ENCODE assay signal across 13 cellular contexts in genomic region chr11:76654310-76654851, GRCh38. TPM values are rescaled to one million over a fixed set of nuclear protein-coding genes. Genes with fewer than 3 reads are reported as not detected.
DNase-seq lines count a peak whose midpoint lies in the region; ATAC-seq and TF ChIP-seq lines count a peak whose summit lies in the region.
"Had no signal": no experiment of that assay in that cellular context is flagged by ENCODE, and none has a peak within 500 bp of the region (broad histone marks: within the 10 kb centered on the region; RNA-seq: fewer than 3 reads in every experiment).

No MANE protein-coding gene starts in this region.

- CTCF ChIA-PET in activated CD8-positive, alpha-beta T cell treated with anti-CD3 and anti-CD28 coated beads for 36 hours (lab: Charles Lee) = interaction anchor here (0.8 to 1.1 kb wide), 2 partner anchors 10 to 26 kb away, joined by 3 read pairs; no protein-coding TSS in a partner anchor
- CTCF ChIA-PET in activated CD8-positive, alpha-beta T cell treated with anti-CD3 and anti-CD28 coated beads, Interleukin-2, amount 10 ng/mL, durations not matched to agents 7 days and 5 days (lab: Charles Lee) = no interaction called here

- no peaks in the 10 kb centered on the region for H3K4me1 Mint-ChIP-seq in activated CD8-positive, alpha-beta T cell treated with anti-CD3 and anti-CD28 coated beads for 36 hours (ENCODE audit: low read depth)
- H3K4me1 Mint-ChIP-seq in activated CD8-positive, alpha-beta T cell treated with anti-CD3 and anti-CD28 coated beads, Interleukin-2, amount 10 ng/mL, durations not matched to agents 7 days and 5 days (ENCODE audit: low read depth) = peaks cover 9% of the 10 kb centered on the region
- H3K4me1 Mint-ChIP-seq in stimulated activated memory B cell treated with anti-CD40 and anti-IgM and Interleukin-4, amounts not matched to agents 10 μg/mL and 1 μg/mL and 100 μg/mL, for 72 hours = peaks cover 18% of the 10 kb centered on the region

- ATAC-seq in activated CD8-positive, alpha-beta T cell treated with anti-CD3 and anti-CD28 coated beads for 36 hours = no peak
- ATAC-seq in activated CD8-positive, alpha-beta T cell treated with anti-CD3 and anti-CD28 coated beads, Interleukin-2, amount 10 ng/mL, durations not matched to agents 7 days and 5 days = no peak
- no peak for ATAC-seq in stimulated activated memory B cell treated with anti-CD40 and anti-IgM and Interleukin-4, amounts not matched to agents 10 μg/mL and 1 μg/mL and 100 μg/mL, for 72 hours
- ATAC-seq: A549 had no signal

- H3K27me3 Mint-ChIP-seq in activated CD8-positive, alpha-beta T cell treated with anti-CD3 and anti-CD28 coated beads for 36 hours = peaks cover 8% of the 10 kb centered on the region
- H3K27me3 Mint-ChIP-seq in activated CD8-positive, alpha-beta T cell treated with anti-CD3 and anti-CD28 coated beads, Interleukin-2, amount 10 ng/mL, durations not matched to agents 7 days and 5 days (ENCODE audit: low read depth) = peaks cover 13% of the 10 kb centered on the region
- peaks cover 22% of the 10 kb centered on the region for H3K27me3 Mint-ChIP-seq in stimulated activated memory B cell treated with anti-CD40 and anti-IgM and Interleukin-4, amounts not matched to agents 10 μg/mL and 1 μg/mL and 100 μg/mL, for 72 hours

- H3K4me1 ChIP-seq in muscle layer of duodenum (ENCODE audit: control insufficient read depth in 1 of 2, insufficient read depth in 2 of 2, low read length in 2 of 2) (peaks cover 0 to 39% of the 10 kb centered on the region in 2 donors), urinary bladder (ENCODE audit: insufficient read depth) (no peaks in the 10 kb centered on the region)
- H3K4me1 ChIP-seq: A549 had no signal

- H3K4me3 Mint-ChIP-seq in activated CD8-positive, alpha-beta T cell treated with anti-CD3 and anti-CD28 coated beads for 36 hours = no peak overlapping the region
- H3K4me3 Mint-ChIP-seq in activated CD8-positive, alpha-beta T cell treated with anti-CD3 and anti-CD28 coated beads, Interleukin-2, amount 10 ng/mL, durations not matched to agents 7 days and 5 days = no peak overlapping the region
- H3K4me3 Mint-ChIP-seq in stimulated activated memory B cell treated with anti-CD40 and anti-IgM and Interleukin-4, amounts not matched to agents 10 μg/mL and 1 μg/mL and 100 μg/mL, for 72 hours = no peak overlapping the region

- 17% methylated on average over 11 of the region's 11 CpGs for WGBS in urinary bladder

- POLR2A ChIA-PET in activated CD8-positive, alpha-beta T cell treated with anti-CD3 and anti-CD28 coated beads for 36 hours (lab: Charles Lee) = no interaction called here
- POLR2A ChIA-PET in activated CD8-positive, alpha-beta T cell treated with anti-CD3 and anti-CD28 coated beads, Interleukin-2, amount 10 ng/mL, durations not matched to agents 7 days and 5 days (lab: Charles Lee) = interaction anchor here (0.8 kb wide), 1 partner anchor 18 kb away, joined by 3 read pairs; no protein-coding TSS in a partner anchor

- H3K27ac ChIP-seq in muscle layer of duodenum (ENCODE audit: low read length) (peak overlapping the region; percentile 60), urinary bladder (ENCODE audit: low read depth) (peak overlapping the region; percentile 33)
- H3K27ac ChIP-seq: A549 had no signal

- no peak for TF ChIP-seq CTCF in activated CD8-positive, alpha-beta T cell treated with anti-CD3 and anti-CD28 coated beads for 36 hours (IDR thresholded peaks at IDR 0.05)

- H3K36me3 ChIP-seq in muscle layer of duodenum (ENCODE audit: control insufficient read depth in 1 of 2, insufficient read depth in 2 of 2, low read length in 2 of 2) = peaks cover 0 to 5% of the 10 kb centered on the region in 2 donors
- no peaks in the 10 kb centered on the region for H3K36me3 ChIP-seq in urinary bladder (ENCODE audit: insufficient read depth)

- intact Hi-C loops in activated CD8-positive, alpha-beta T cell treated with anti-CD3 and anti-CD28 coated beads for 36 hours (cut with micrococcal nuclease) = no loop called here

- H3K27me3 ChIP-seq in muscle layer of duodenum (ENCODE audit: low read depth, low read length) = no peaks in the 10 kb centered on the region

- H3K27ac Mint-ChIP-seq in activated CD8-positive, alpha-beta T cell treated with anti-CD3 and anti-CD28 coated beads for 36 hours = no peak overlapping the region
- no peak overlapping the region for H3K27ac Mint-ChIP-seq in activated CD8-positive, alpha-beta T cell treated with anti-CD3 and anti-CD28 coated beads, Interleukin-2, amount 10 ng/mL, durations not matched to agents 7 days and 5 days
- H3K27ac Mint-ChIP-seq in stimulated activated memory B cell treated with anti-CD40 and anti-IgM and Interleukin-4, amounts not matched to agents 10 μg/mL and 1 μg/mL and 100 μg/mL, for 72 hours = no peak overlapping the region

- H3K9me3 ChIP-seq in muscle layer of duodenum (ENCODE audit: control insufficient read depth in 1 of 2, low read length in 2 of 2) = no peaks in the 10 kb centered on the region
- H3K9me3 ChIP-seq: A549 had no signal

- no peaks in the 10 kb centered on the region for H3K36me3 Mint-ChIP-seq in activated CD8-positive, alpha-beta T cell treated with anti-CD3 and anti-CD28 coated beads for 36 hours (ENCODE audit: low read depth)
- no peaks in the 10 kb centered on the region for H3K36me3 Mint-ChIP-seq in activated CD8-positive, alpha-beta T cell treated with anti-CD3 and anti-CD28 coated beads, Interleukin-2, amount 10 ng/mL, durations not matched to agents 7 days and 5 days (ENCODE audit: low read depth)
- peaks cover 37% of the 10 kb centered on the region for H3K36me3 Mint-ChIP-seq in stimulated activated memory B cell treated with anti-CD40 and anti-IgM and Interleukin-4, amounts not matched to agents 10 μg/mL and 1 μg/mL and 100 μg/mL, for 72 hours

- H3K4me3 ChIP-seq in muscle layer of duodenum (ENCODE audit: low read depth in 1 of 2, low read length in 2 of 2) (no peak overlapping the region), urinary bladder (ENCODE audit: low read depth, low read length) (no peak overlapping the region)
- H3K4me3 ChIP-seq: A549 had no signal

- no peaks in the 10 kb centered on the region for H3K9me3 Mint-ChIP-seq in activated CD8-positive, alpha-beta T cell treated with anti-CD3 and anti-CD28 coated beads for 36 hours
- H3K9me3 Mint-ChIP-seq in activated CD8-positive, alpha-beta T cell treated with anti-CD3 and anti-CD28 coated beads, Interleukin-2, amount 10 ng/mL, durations not matched to agents 7 days and 5 days (ENCODE audit: insufficient read depth) = no peaks in the 10 kb centered on the region
- H3K9me3 Mint-ChIP-seq in stimulated activated memory B cell treated with anti-CD40 and anti-IgM and Interleukin-4, amounts not matched to agents 10 μg/mL and 1 μg/mL and 100 μg/mL, for 72 hours = no peaks in the 10 kb centered on the region

- peak; percentile 0 for DNase-seq in activated CD8-positive, alpha-beta T cell treated with anti-CD3 and anti-CD28 coated beads for 36 hours
- DNase-seq in activated CD8-positive, alpha-beta T cell treated with anti-CD3 and anti-CD28 coated beads, Interleukin-2, amount 10 ng/mL, durations not matched to agents 7 days and 5 days = no peak
- peak; percentile 42 for DNase-seq in fibroblast of the conjunctiva (ENCODE audit: low read depth)
- no peak for DNase-seq in NCI-H510A (lab: John Stamatoyannopoulos, UW)
- DNase-seq in central memory CD4-positive, alpha-beta T cell = no peak
- DNase-seq: activated effector memory CD4-positive, alpha-beta T cell treated with Interleukin-2 at 50 U/mL for 16 hours; foreskin melanocyte; NCI-H2029 treated with DMSO at 0.1 percent for 48 hours; stimulated activated naive CD4-positive, alpha-beta T cell had no signal

RNA-seq across cellular contexts. Expression of gene LRRC32, which starts 16.2 kb away (rescaled TPM):
- 10 to 100 TPM; 23.2 to 24.5 TPM for total RNA-seq in activated CD8-positive, alpha-beta T cell treated with anti-CD3 and anti-CD28 coated beads for 36 hours
- under 1 TPM; 0.23 to 0.32 TPM for total RNA-seq in activated CD8-positive, alpha-beta T cell treated with anti-CD3 and anti-CD28 coated beads, Interleukin-2, amount 10 ng/mL, durations not matched to agents 7 days and 5 days
- total RNA-seq in urinary bladder = 16.3 TPM
- polyA plus RNA-seq in urinary bladder = 65.6 TPM

Comparison
In these comparisons a context has a peak if more than half of its experiments do, and no peak if none do; other contexts are left out.
1. DNase-seq: peak in activated CD8-positive, alpha-beta T cell treated with anti-CD3 and anti-CD28 coated beads for 36 hours (single experiment) and fibroblast of the conjunctiva (single experiment); none in activated CD8-positive, alpha-beta T cell treated with anti-CD3 and anti-CD28 coated beads, Interleukin-2, amount 10 ng/mL, durations not matched to agents 7 days and 5 days (single experiment), NCI-H510A (single experiment) and central memory CD4-positive, alpha-beta T cell (single experiment).
2. RNA of gene LRRC32, which starts 16.2 kb away (total RNA-seq): 23.2 to 24.5 TPM in activated CD8-positive, alpha-beta T cell treated with anti-CD3 and anti-CD28 coated beads for 36 hours and 16.3 TPM in urinary bladder (single experiment); 0.23 to 0.32 TPM in activated CD8-positive, alpha-beta T cell treated with anti-CD3 and anti-CD28 coated beads, Interleukin-2, amount 10 ng/mL, durations not matched to agents 7 days and 5 days; every median in the first group is over 10 times any median in the second.